ENCODE assay signal across 9 cellular contexts in genomic region chr6:12525276-12525675, GRCh38.
"Had no signal": no experiment of that assay in that cellular context is flagged by ENCODE, and none has a peak within 500 bp of the region (broad histone marks: within the 10 kb centered on the region; RNA-seq: fewer than 3 reads in every experiment).

No MANE protein-coding gene starts in this region.

- H3K4me1 ChIP-seq: HAP-1 had no signal

- H3K36me3 ChIP-seq: HAP-1 had no signal

- H3K27ac ChIP-seq: GM23248 had no signal

- H2AFZ ChIP-seq: GM23248, GM23338 had no signal

- H3K4me2 ChIP-seq: GM23338 had no signal

- H3K9me3 ChIP-seq: HAP-1 had no signal

- H3K9ac ChIP-seq: GM23248 had no signal

- DNase-seq: GM23248, GOT3, H7, H9, HCEC 1CT, HFFc6 had no signal

- H3K4me3 ChIP-seq: GM23248, GM23338, HAP-1 had no signal

- FAIRE-seq: H1 had no signal
